ENCODE assay signal across 14 cellular contexts in genomic region chr2:99166218-99166617, GRCh38. TPM values are rescaled to one million over a fixed set of nuclear protein-coding genes. Genes with fewer than 3 reads are reported as not detected.
"Had no signal": no experiment of that assay in that cellular context is flagged by ENCODE, and none has a peak within 500 bp of the region (broad histone marks: within the 10 kb centered on the region; RNA-seq: fewer than 3 reads in every experiment).

No MANE protein-coding gene starts in this region.

- H3K27me3 ChIP-seq: brain microvascular endothelial cell had no signal

- H3K4me3 Mint-ChIP-seq: nephron had no signal

- H3K4me1 Mint-ChIP-seq: nephron had no signal

- H3K27ac Mint-ChIP-seq: nephron had no signal

- ATAC-seq: sciatic nerve had no signal

- DNase-seq: activated CD4-positive, alpha-beta T cell treated with anti-CD3 and anti-CD28 coated beads, Interleukin-2, amount 50 U/mL, for 4 hours; activated gamma-delta T cell treated with Interleukin-2 at 50 U/mL for 16 hours; activated T-cell treated with anti-CD3 and anti-CD28 coated beads, Interleukin-2, amount 50 U/mL, for 1 hour; aorta; brain microvascular endothelial cell; central memory CD4-positive, alpha-beta T cell; head of caudate nucleus; stimulated activated CD4-positive, alpha-beta T cell treated with anti-CD3 and anti-CD28 coated beads, Interleukin-4, amount 100 ng/mL, for 1 hour; stimulated activated naive CD4-positive, alpha-beta T cell; SW 1271 had no signal

- H3K9me3 Mint-ChIP-seq: nephron had no signal

- H3K27ac ChIP-seq: brain microvascular endothelial cell, coronary artery had no signal

- H3K4me3 ChIP-seq: coronary artery, smooth muscle cell had no signal

RNA-seq across cellular contexts. Expression of gene C2orf15, which starts 24.7 kb away (rescaled TPM):
- total RNA-seq: sciatic nerve had no signal
